In genomic region chr6:2854394-2854982, GRCh38 we compare ENCODE assay signal across 1 cellular context.
TF ChIP-seq lines count a peak whose summit lies in the region.

No MANE protein-coding gene starts in this region.

TF ChIP-seq in GM12878, 131 proteins besides CTCF, POLR2A, EP300 and RAD21 (continued from another document and continues in another):
- TF ChIP-seq, protein P1, sequence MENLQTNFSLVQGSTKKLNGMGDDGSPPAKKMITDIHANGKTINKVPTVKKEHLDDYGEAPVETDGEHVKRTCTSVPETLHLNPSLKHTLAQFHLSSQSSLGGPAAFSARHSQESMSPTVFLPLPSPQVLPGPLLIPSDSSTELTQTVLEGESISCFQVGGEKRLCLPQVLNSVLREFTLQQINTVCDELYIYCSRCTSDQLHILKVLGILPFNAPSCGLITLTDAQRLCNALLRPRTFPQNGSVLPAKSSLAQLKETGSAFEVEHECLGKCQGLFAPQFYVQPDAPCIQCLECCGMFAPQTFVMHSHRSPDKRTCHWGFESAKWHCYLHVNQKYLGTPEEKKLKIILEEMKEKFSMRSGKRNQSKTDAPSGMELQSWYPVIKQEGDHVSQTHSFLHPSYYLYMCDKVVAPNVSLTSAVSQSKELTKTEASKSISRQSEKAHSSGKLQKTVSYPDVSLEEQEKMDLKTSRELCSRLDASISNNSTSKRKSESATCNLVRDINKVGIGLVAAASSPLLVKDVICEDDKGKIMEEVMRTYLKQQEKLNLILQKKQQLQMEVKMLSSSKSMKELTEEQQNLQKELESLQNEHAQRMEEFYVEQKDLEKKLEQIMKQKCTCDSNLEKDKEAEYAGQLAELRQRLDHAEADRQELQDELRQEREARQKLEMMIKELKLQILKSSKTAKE (IDR thresholded peaks at IDR 0.05; ENCODE audit: low read depth, poor library complexity, severe bottlenecking): no peak
- TF ChIP-seq, protein P2, sequence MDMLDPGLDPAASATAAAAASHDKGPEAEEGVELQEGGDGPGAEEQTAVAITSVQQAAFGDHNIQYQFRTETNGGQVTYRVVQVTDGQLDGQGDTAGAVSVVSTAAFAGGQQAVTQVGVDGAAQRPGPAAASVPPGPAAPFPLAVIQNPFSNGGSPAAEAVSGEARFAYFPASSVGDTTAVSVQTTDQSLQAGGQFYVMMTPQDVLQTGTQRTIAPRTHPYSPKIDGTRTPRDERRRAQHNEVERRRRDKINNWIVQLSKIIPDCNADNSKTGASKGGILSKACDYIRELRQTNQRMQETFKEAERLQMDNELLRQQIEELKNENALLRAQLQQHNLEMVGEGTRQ (IDR thresholded peaks at IDR 0.05; ENCODE audit: borderline replicate concordance, low read depth, low read length): no peak
- no peak for TF ChIP-seq TARDBP (IDR thresholded peaks at IDR 0.05; ENCODE audit: borderline replicate concordance)
- TF ChIP-seq, protein P3, sequence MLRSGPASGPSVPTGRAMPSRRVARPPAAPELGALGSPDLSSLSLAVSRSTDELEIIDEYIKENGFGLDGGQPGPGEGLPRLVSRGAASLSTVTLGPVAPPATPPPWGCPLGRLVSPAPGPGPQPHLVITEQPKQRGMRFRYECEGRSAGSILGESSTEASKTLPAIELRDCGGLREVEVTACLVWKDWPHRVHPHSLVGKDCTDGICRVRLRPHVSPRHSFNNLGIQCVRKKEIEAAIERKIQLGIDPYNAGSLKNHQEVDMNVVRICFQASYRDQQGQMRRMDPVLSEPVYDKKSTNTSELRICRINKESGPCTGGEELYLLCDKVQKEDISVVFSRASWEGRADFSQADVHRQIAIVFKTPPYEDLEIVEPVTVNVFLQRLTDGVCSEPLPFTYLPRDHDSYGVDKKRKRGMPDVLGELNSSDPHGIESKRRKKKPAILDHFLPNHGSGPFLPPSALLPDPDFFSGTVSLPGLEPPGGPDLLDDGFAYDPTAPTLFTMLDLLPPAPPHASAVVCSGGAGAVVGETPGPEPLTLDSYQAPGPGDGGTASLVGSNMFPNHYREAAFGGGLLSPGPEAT (IDR thresholded peaks at IDR 0.05; ENCODE audit: low read depth): 0 out of 2 replicates have a peak, but pooled peaks have one; percentile 8
- TF ChIP-seq TBL1XR1 (IDR thresholded peaks at IDR 0.05; ENCODE audit: low read depth, low read length): no peak
- TF ChIP-seq BCL11A (IDR thresholded peaks at IDR 0.05; ENCODE audit: low read depth, low read length): no peak
- no peak for TF ChIP-seq MYB (IDR thresholded peaks at IDR 0.05; ENCODE audit: borderline replicate concordance, low read depth, low read length)
- TF ChIP-seq STAT3 (IDR thresholded peaks at IDR 0.05; ENCODE audit: low read depth, low read length): no peak; the same call in 1 of the 2 replicates
- TF ChIP-seq HDGF (IDR thresholded peaks at IDR 0.05): 0 out of 2 replicates have a peak, but pooled peaks have one; percentile 59
- no peak for TF ChIP-seq BHLHE40 (IDR thresholded peaks at IDR 0.05; ENCODE audit: borderline replicate concordance in 1 of 2, low read depth in 2 of 2, low read length in 1 of 2)
- TF ChIP-seq MYC (IDR thresholded peaks at IDR 0.05; ENCODE audit: insufficient read depth, insufficient read length, insufficient replicate concordance, low read length, severe bottlenecking): no peak
- no peak for TF ChIP-seq JUNB (IDR thresholded peaks at IDR 0.05)
- TF ChIP-seq WRNIP1 (IDR thresholded peaks at IDR 0.05; ENCODE audit: borderline replicate concordance, low read depth, low read length): no peak
- TF ChIP-seq LARP7 (IDR thresholded peaks at IDR 0.05): no peak
- TF ChIP-seq CBX3 (IDR thresholded peaks at IDR 0.05; ENCODE audit: borderline replicate concordance, low read depth): no peak
- TF ChIP-seq RAD51 (IDR thresholded peaks at IDR 0.05): no peak
- TF ChIP-seq KDM1A (IDR thresholded peaks at IDR 0.05; ENCODE audit: borderline replicate concordance): no peak
- TF ChIP-seq HDAC2 (IDR thresholded peaks at IDR 0.05): no peak
- TF ChIP-seq NBN (IDR thresholded peaks at IDR 0.05): no peak
- no peak for TF ChIP-seq ZBED1 (IDR thresholded peaks at IDR 0.05; ENCODE audit: borderline replicate concordance)
- TF ChIP-seq CHD1 (IDR thresholded peaks at IDR 0.05; ENCODE audit: low read depth, low read length): no peak
- no peak for TF ChIP-seq CREB1 (IDR thresholded peaks at IDR 0.05; ENCODE audit: low read depth)
- no peak for TF ChIP-seq ZNF622 (IDR thresholded peaks at IDR 0.05)
- no peak for TF ChIP-seq RBBP5 (conservative IDR thresholded peaks at IDR 0.05)
- TF ChIP-seq RCOR1 (conservative IDR thresholded peaks at IDR 0.05; ENCODE audit: low read depth, low read length): no peak
- TF ChIP-seq PAX5 (IDR thresholded peaks at IDR 0.05; ENCODE audit: borderline replicate concordance, low read depth, low read length): 0 out of 2 replicates have a peak, but pooled peaks have one; percentile 6
- TF ChIP-seq, protein P4, sequence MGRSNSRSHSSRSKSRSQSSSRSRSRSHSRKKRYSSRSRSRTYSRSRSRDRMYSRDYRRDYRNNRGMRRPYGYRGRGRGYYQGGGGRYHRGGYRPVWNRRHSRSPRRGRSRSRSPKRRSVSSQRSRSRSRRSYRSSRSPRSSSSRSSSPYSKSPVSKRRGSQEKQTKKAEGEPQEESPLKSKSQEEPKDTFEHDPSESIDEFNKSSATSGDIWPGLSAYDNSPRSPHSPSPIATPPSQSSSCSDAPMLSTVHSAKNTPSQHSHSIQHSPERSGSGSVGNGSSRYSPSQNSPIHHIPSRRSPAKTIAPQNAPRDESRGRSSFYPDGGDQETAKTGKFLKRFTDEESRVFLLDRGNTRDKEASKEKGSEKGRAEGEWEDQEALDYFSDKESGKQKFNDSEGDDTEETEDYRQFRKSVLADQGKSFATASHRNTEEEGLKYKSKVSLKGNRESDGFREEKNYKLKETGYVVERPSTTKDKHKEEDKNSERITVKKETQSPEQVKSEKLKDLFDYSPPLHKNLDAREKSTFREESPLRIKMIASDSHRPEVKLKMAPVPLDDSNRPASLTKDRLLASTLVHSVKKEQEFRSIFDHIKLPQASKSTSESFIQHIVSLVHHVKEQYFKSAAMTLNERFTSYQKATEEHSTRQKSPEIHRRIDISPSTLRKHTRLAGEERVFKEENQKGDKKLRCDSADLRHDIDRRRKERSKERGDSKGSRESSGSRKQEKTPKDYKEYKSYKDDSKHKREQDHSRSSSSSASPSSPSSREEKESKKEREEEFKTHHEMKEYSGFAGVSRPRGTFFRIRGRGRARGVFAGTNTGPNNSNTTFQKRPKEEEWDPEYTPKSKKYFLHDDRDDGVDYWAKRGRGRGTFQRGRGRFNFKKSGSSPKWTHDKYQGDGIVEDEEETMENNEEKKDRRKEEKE (IDR thresholded peaks at IDR 0.05): no peak
- no peak for TF ChIP-seq MTA2 (IDR thresholded peaks at IDR 0.05; ENCODE audit: low read depth)
- no peak for TF ChIP-seq EGR1 (IDR thresholded peaks at IDR 0.05; ENCODE audit: borderline replicate concordance in 1 of 2, low read depth in 2 of 2, low read length in 2 of 2)
- peak; percentile 55; the same call in 1 of the 2 replicates for TF ChIP-seq ZNF687 (IDR thresholded peaks at IDR 0.05)
- no peak for TF ChIP-seq SMAD5 (IDR thresholded peaks at IDR 0.05; ENCODE audit: low read depth)
- TF ChIP-seq NR2F1 (conservative IDR thresholded peaks at IDR 0.05): no peak
- no peak for TF ChIP-seq ZZZ3 (IDR thresholded peaks at IDR 0.05; ENCODE audit: control insufficient read depth, insufficient read length, low read depth)
- TF ChIP-seq CBX5 (IDR thresholded peaks at IDR 0.05; ENCODE audit: low read depth): no peak
- no peak for TF ChIP-seq TCF7 (IDR thresholded peaks at IDR 0.05; ENCODE audit: borderline replicate concordance)
- no peak; the same call in 1 of the 2 replicates for TF ChIP-seq ZNF207 (IDR thresholded peaks at IDR 0.05; ENCODE audit: borderline replicate concordance)
- no peak for TF ChIP-seq SUZ12 (IDR thresholded peaks at IDR 0.05; ENCODE audit: unreplicated experiment)
- TF ChIP-seq ETV6 (conservative IDR thresholded peaks at IDR 0.05 in 1 of 2, IDR thresholded peaks at IDR 0.05 in 1 of 2; ENCODE audit: borderline replicate concordance in 1 of 2, low read depth in 1 of 2): no peak
- no peak for TF ChIP-seq IRF5 (IDR thresholded peaks at IDR 0.05; ENCODE audit: borderline replicate concordance)
- TF ChIP-seq, protein P5, sequence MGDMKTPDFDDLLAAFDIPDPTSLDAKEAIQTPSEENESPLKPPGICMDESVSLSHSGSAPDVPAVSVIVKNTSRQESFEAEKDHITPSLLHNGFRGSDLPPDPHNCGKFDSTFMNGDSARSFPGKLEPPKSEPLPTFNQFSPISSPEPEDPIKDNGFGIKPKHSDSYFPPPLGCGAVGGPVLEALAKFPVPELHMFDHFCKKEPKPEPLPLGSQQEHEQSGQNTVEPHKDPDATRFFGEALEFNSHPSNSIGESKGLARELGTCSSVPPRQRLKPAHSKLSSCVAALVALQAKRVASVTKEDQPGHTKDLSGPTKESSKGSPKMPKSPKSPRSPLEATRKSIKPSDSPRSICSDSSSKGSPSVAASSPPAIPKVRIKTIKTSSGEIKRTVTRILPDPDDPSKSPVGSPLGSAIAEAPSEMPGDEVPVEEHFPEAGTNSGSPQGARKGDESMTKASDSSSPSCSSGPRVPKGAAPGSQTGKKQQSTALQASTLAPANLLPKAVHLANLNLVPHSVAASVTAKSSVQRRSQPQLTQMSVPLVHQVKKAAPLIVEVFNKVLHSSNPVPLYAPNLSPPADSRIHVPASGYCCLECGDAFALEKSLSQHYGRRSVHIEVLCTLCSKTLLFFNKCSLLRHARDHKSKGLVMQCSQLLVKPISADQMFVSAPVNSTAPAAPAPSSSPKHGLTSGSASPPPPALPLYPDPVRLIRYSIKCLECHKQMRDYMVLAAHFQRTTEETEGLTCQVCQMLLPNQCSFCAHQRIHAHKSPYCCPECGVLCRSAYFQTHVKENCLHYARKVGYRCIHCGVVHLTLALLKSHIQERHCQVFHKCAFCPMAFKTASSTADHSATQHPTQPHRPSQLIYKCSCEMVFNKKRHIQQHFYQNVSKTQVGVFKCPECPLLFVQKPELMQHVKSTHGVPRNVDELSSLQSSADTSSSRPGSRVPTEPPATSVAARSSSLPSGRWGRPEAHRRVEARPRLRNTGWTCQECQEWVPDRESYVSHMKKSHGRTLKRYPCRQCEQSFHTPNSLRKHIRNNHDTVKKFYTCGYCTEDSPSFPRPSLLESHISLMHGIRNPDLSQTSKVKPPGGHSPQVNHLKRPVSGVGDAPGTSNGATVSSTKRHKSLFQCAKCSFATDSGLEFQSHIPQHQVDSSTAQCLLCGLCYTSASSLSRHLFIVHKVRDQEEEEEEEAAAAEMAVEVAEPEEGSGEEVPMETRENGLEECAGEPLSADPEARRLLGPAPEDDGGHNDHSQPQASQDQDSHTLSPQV (IDR thresholded peaks at IDR 0.05): 0 out of 2 replicates have a peak, but pooled peaks have one; percentile 28
- no peak for TF ChIP-seq ZBTB33 (IDR thresholded peaks at IDR 0.05)
- no peak for TF ChIP-seq PKNOX1 (IDR thresholded peaks at IDR 0.05)
- no peak for TF ChIP-seq IKZF1 (conservative IDR thresholded peaks at IDR 0.05)
- no peak for TF ChIP-seq CHD4 (IDR thresholded peaks at IDR 0.05)
